In genomic region chr2:127082974-127083373, GRCh38 we compare ENCODE assay signal across 13 cellular contexts. TPM values are rescaled to one million over a fixed set of nuclear protein-coding genes. Genes with fewer than 3 reads are reported as not detected.
A peak's percentile ranks its signal among the peaks of the same experiment; 100 is the strongest.
DNase-seq lines count a peak whose midpoint lies in the region; ATAC-seq and TF ChIP-seq lines count a peak whose summit lies in the region.
"Had no signal": no experiment of that assay in that cellular context is flagged by ENCODE, and none has a peak within 500 bp of the region (broad histone marks: within the 10 kb centered on the region; RNA-seq: fewer than 3 reads in every experiment).

No MANE protein-coding gene starts in this region.

- H3K27ac ChIP-seq in cingulate gyrus (ENCODE audit: low read depth, low read length), result peak overlapping the region; percentile 82
- H3K27ac ChIP-seq: foreskin keratinocyte had no signal

- H3K4me3 Mint-ChIP-seq in IgD-negative memory B cell (peak overlapping the region in 3 of 4 donors; percentile 83 to 92 (median 84)), nephron progenitor cell (peak overlapping the region; percentile 42)

- TF ChIP-seq CTCF in AG10803 (conservative IDR thresholded peaks at IDR 0.05; ENCODE audit: low read length) (no peak), nephron progenitor cell (IDR thresholded peaks at IDR 0.05) (no peak)

- DNase-seq in AG10803 (ENCODE audit: low read depth), result peak; percentile 39
- no peak for DNase-seq in nephron progenitor cell
- no peak for DNase-seq in NCI-H1417 (lab: John Stamatoyannopoulos, UW)
- DNase-seq in HK-2 (ENCODE audit: unreplicated experiment), result no peak
- DNase-seq: foreskin keratinocyte, MM.1S had no signal

- no peaks in the 10 kb centered on the region for H3K9me3 Mint-ChIP-seq in IgD-negative memory B cell
- H3K9me3 Mint-ChIP-seq in nephron progenitor cell, result no peaks in the 10 kb centered on the region

- H3K4me3 ChIP-seq in AG10803 (ENCODE audit: low read length), result no peak overlapping the region
- H3K4me3 ChIP-seq: GM12878, lung had no signal

- H3K36me3 Mint-ChIP-seq in IgD-negative memory B cell, result peaks cover 2% of the 10 kb centered on the region
- H3K36me3 Mint-ChIP-seq in nephron progenitor cell (ENCODE audit: low read depth), result peaks cover 12% of the 10 kb centered on the region

- H3K27me3 Mint-ChIP-seq in IgD-negative memory B cell (peaks cover 1% of the 10 kb centered on the region), nephron progenitor cell (ENCODE audit: low read depth, poor library complexity) (peaks cover 3% of the 10 kb centered on the region)

- H3K4me1 Mint-ChIP-seq in IgD-negative memory B cell (peaks cover 34 to 68% (median 44%) of the 10 kb centered on the region in 3 donors), nephron progenitor cell (peaks cover 97% of the 10 kb centered on the region)

- H3K27ac Mint-ChIP-seq in IgD-negative memory B cell, result peak overlapping the region; percentile 94 to 98 (median 96)
- peak overlapping the region; percentile 71 for H3K27ac Mint-ChIP-seq in nephron progenitor cell

- ATAC-seq in HG03439 (IDR thresholded peaks at IDR 0.05; ENCODE audit: unreplicated experiment) (no peak), HG02885 (IDR thresholded peaks at IDR 0.05; ENCODE audit: poor library complexity, unreplicated experiment) (no peak)
- ATAC-seq: activated CD4-positive, CD25-positive, alpha-beta regulatory T cell treated with anti-CD3 and anti-CD28 coated beads, Interleukin-2, amount 50 U/mL, for 24 hours; foreskin keratinocyte; GM12878 had no signal

RNA-seq across cellular contexts. Expression of gene BIN1, which starts 24.0 kb away (rescaled TPM):
- 175 TPM for polyA plus RNA-seq in IgD-negative memory B cell
